ENCODE assay signal across 16 cellular contexts in the genomic region with DNA sequence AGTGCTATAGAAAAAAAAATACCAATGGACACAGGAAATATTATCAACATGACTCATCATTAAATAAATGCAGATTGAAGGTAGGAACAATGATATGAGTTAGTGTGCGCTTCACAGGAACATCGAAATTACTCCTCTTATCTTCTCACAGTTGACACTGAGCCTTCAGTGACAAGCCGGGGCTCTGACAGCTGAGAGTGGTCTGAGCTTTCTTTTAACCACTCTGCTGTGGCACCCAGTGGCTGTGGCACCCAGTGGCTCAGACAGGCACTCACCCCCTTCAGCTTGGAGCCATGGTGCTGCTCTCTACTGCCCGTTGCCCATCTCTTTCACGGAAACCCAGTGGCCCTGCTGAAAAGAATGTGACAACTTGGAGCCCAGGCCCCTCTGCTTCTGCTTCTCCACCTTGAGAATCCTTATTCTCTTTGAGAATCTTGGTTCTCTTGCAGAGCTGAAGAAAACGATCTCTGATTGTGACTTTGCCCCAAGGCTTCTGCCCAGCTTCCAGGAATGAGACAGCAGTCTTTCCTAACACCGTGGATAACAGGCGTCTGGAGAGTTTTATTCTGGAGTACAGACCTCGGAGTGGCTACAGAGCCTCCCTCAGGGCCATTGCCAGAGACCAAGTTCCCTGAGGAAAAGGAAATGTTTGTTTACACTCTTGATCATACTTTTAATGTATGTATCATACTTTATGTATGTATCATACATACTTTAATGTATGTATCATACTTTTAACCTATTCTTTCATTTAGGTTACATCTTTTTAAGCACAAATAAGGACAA. TPM values are rescaled to one million over a fixed set of nuclear protein-coding genes. Genes with fewer than 3 reads are reported as not detected.
DNase-seq lines count a peak whose midpoint lies in the region; ATAC-seq and TF ChIP-seq lines count a peak whose summit lies in the region.
"Had no signal": no experiment of that assay in that cellular context is flagged by ENCODE, and none has a peak within 500 bp of the region (broad histone marks: within the 10 kb centered on the region; RNA-seq: fewer than 3 reads in every experiment).

No MANE protein-coding gene starts in this region.

- no peaks in the 10 kb centered on the region for H3K27me3 ChIP-seq in BLaER1 treated with 17β-estradiol and CSF1 and Interleukin-3, amounts not matched to agents 10 nM and 100 nM

- DNase-seq in M059J (ENCODE audit: low read depth) (peak; percentile 26), astrocyte of the hippocampus (ENCODE audit: low read depth, low spot score) (peak; percentile 11), iris pigment epithelial cell (ENCODE audit: low read depth) (peak; percentile 41), coronary artery (ENCODE audit: low spot score) (no peak)
- DNase-seq: activated B cell treated with CpG ODN at 0.5 μM for 24 hours; activated T-cell treated with anti-CD3 and anti-CD28 coated beads, Interleukin-2, amount 50 U/mL, for 1 hour; SIG-M5; stimulated activated CD4-positive, alpha-beta T cell treated with anti-CD3 and anti-CD28 coated beads, Interleukin-4, amount 100 ng/mL, for 4 hours; stomach had no signal

- no peak for ATAC-seq in esophagus mucosa
- no peak for ATAC-seq in HG02571 (IDR thresholded peaks at IDR 0.05; ENCODE audit: unreplicated experiment)
- ATAC-seq in HG02884 (IDR thresholded peaks at IDR 0.05; ENCODE audit: unreplicated experiment), result no peak

- H3K9ac ChIP-seq in BLaER1 treated with 17β-estradiol and CSF1 and Interleukin-3, amounts not matched to agents 10 nM and 100 nM, result no peak overlapping the region

- H3K4me3 ChIP-seq in BLaER1 treated with 17β-estradiol and CSF1 and Interleukin-3, amounts not matched to agents 10 nM and 100 nM, result no peak overlapping the region
- H3K4me3 ChIP-seq in coronary artery, result no peak overlapping the region

- H3K4me1 ChIP-seq in BLaER1 treated with 17β-estradiol and CSF1 and Interleukin-3, amounts not matched to agents 10 nM and 100 nM, result peaks cover 10 to 36% (median 16%) of the 10 kb centered on the region in 10 experiments
- H3K4me1 ChIP-seq: stomach had no signal

- TF ChIP-seq CTCF in coronary artery (IDR thresholded peaks at IDR 0.05), result no peak

- H3K36me3 ChIP-seq in BLaER1 treated with 17β-estradiol and CSF1 and Interleukin-3, amounts not matched to agents 10 nM and 100 nM, result no peaks in the 10 kb centered on the region
- H3K36me3 ChIP-seq: stomach had no signal

- no peaks in the 10 kb centered on the region for H4K20me1 ChIP-seq in BLaER1 treated with 17β-estradiol and CSF1 and Interleukin-3, amounts not matched to agents 10 nM and 100 nM

- no peaks in the 10 kb centered on the region for H3K9me3 ChIP-seq in BLaER1 treated with 17β-estradiol and CSF1 and Interleukin-3, amounts not matched to agents 10 nM and 100 nM (replicated peaks in 1 of 11)
- H3K9me3 ChIP-seq: stomach had no signal

- no peak overlapping the region for H3K27ac ChIP-seq in BLaER1 treated with 17β-estradiol and CSF1 and Interleukin-3, amounts not matched to agents 10 nM and 100 nM
- no peak overlapping the region for H3K27ac ChIP-seq in coronary artery
- H3K27ac ChIP-seq: stomach had no signal

- peak overlapping the region in 9 of 11 experiments; percentile 9 to 81 (median 26); a peak in 9 of 22 replicates for H3K4me2 ChIP-seq in BLaER1 treated with 17β-estradiol and CSF1 and Interleukin-3, amounts not matched to agents 10 nM and 100 nM

RNA-seq across cellular contexts. Expression of gene OR8B8, which starts 37.1 kb away (rescaled TPM):
- not detected in 2 replicates for total RNA-seq in M059J (2014; rRNA removed; shearing (Covaris generic))
- total RNA-seq in esophagus mucosa, result not detected
- total RNA-seq: activated B cell treated with CpG ODN at 0.5 μM for 24 hours, G401, mesenteric fat pad, posterior vena cava, stomach had no signal

RNA-seq across cellular contexts. Expression of gene OR8B4, which starts 57.9 kb away (rescaled TPM):
- total RNA-seq in M059J (2014; rRNA removed; shearing (Covaris generic)), result not detected in 2 replicates
- total RNA-seq in esophagus mucosa, result not detected
- total RNA-seq: activated B cell treated with CpG ODN at 0.5 μM for 24 hours, G401, mesenteric fat pad, posterior vena cava, stomach had no signal
